Comparison of ENCODE assay signal across 1 cellular context in genomic region chr1:187570166-187570565, GRCh38.
TF ChIP-seq lines count a peak whose summit lies in the region.

No MANE protein-coding gene starts in this region.

TF ChIP-seq in HepG2, 621 proteins besides CTCF, POLR2A, EP300 and RAD21 (continued from another document):
- TF ChIP-seq ZNF574 (CRISPR knock-in tag; IDR thresholded peaks at IDR 0.05) (no peak), GPBP1L1 (CRISPR knock-in tag; IDR thresholded peaks at IDR 0.05) (no peak), ZNF652 (CRISPR knock-in tag; IDR thresholded peaks at IDR 0.05; ENCODE audit: borderline replicate concordance, low read depth) (no peak), ZNF44 (CRISPR knock-in tag; IDR thresholded peaks at IDR 0.05) (no peak), ZNF34 (CRISPR knock-in tag; IDR thresholded peaks at IDR 0.05; ENCODE audit: borderline replicate concordance) (no peak), DR1 (CRISPR knock-in tag; IDR thresholded peaks at IDR 0.05) (no peak), RCOR2 (CRISPR knock-in tag; IDR thresholded peaks at IDR 0.05) (no peak), TFE3 (CRISPR knock-in tag; IDR thresholded peaks at IDR 0.05) (no peak), HMG20B (CRISPR knock-in tag; conservative IDR thresholded peaks at IDR 0.05) (no peak), BRF2 (CRISPR knock-in tag; IDR thresholded peaks at IDR 0.05) (no peak)
